In the genomic region with DNA sequence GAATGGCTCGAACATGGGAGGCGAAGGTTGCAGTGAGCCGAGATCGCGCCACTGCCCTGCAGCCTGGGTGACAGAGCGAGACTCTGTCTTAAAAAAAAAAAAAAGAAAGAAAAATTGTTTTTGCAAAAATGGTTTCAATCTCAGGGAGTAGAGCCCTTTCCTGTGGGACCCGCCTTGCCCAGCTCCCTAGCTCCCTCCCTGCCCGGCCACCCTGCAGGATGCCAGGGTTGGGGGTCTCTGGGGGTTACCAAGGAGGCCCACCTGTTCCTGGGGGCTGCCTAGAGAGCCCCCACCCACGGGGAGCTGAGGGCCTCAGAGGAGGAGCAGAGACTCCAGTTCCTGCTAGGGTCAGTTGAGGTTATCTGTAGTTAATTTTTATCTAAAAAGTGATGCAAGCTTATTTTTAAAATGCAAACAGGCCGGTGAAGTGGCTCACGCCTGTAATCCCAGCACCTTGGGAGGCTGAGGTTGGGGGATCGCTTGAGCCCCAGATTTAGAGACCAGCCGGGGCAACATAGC, we compare ENCODE assay signal across 13 cellular contexts. TPM values are rescaled to one million over a fixed set of nuclear protein-coding genes. Genes with fewer than 3 reads are reported as not detected.
DNase-seq lines count a peak whose midpoint lies in the region; ATAC-seq and TF ChIP-seq lines count a peak whose summit lies in the region.
"Had no signal": no experiment of that assay in that cellular context is flagged by ENCODE, and none has a peak within 500 bp of the region (broad histone marks: within the 10 kb centered on the region; RNA-seq: fewer than 3 reads in every experiment).

No MANE protein-coding gene starts in this region.

- no peaks in the 10 kb centered on the region for H3K4me1 ChIP-seq in colonic mucosa
- H3K4me1 ChIP-seq: uterus had no signal

- peak overlapping the region; percentile 97 for H3K27ac Mint-ChIP-seq in type B pancreatic cell
- H3K27ac Mint-ChIP-seq: activated CD4-positive, alpha-beta memory T cell treated with anti-CD3 and anti-CD28 coated beads, Interleukin-2, amount 10 ng/mL, durations not matched to agents 7 days and 5 days had no signal

- no peak overlapping the region for H3K9ac ChIP-seq in colonic mucosa (ENCODE audit: low read depth in 2 of 2, low read length in 2 of 2)

- no peak overlapping the region for H3K27ac ChIP-seq in colonic mucosa
- H3K27ac ChIP-seq: uterus had no signal

- TF ChIP-seq CTCF in colonic mucosa (IDR thresholded peaks at IDR 0.05) (no peak), type B pancreatic cell (conservative IDR thresholded peaks at IDR 0.05) (no peak)

- no peaks in the 10 kb centered on the region for H3K36me3 ChIP-seq in colonic mucosa
- H3K36me3 ChIP-seq: adrenal gland, uterus had no signal

- intact Hi-C loops in colonic mucosa (cut with DNase I): no loop called here

- H3K27me3 ChIP-seq in colonic mucosa: no peaks in the 10 kb centered on the region
- H3K27me3 ChIP-seq: adrenal gland, uterus had no signal

- H3K36me3 Mint-ChIP-seq in type B pancreatic cell: no peaks in the 10 kb centered on the region

- H3K4me3 ChIP-seq in colonic mucosa: no peak overlapping the region
- H3K4me3 ChIP-seq: adrenal gland, uterus had no signal

- no peaks in the 10 kb centered on the region for H3K9me3 ChIP-seq in colonic mucosa
- H3K9me3 ChIP-seq: adrenal gland, uterus had no signal

- no peaks in the 10 kb centered on the region for H3K9me3 Mint-ChIP-seq in type B pancreatic cell
- H3K9me3 Mint-ChIP-seq: activated CD4-positive, alpha-beta memory T cell treated with anti-CD3 and anti-CD28 coated beads, Interleukin-2, amount 10 ng/mL, durations not matched to agents 7 days and 5 days had no signal

- peak overlapping the region; percentile 81 for H3K4me3 Mint-ChIP-seq in type B pancreatic cell
- H3K4me3 Mint-ChIP-seq: activated CD4-positive, alpha-beta memory T cell treated with anti-CD3 and anti-CD28 coated beads, Interleukin-2, amount 10 ng/mL, durations not matched to agents 7 days and 5 days had no signal

- peak; percentile 86 for ATAC-seq in HG03097 (IDR thresholded peaks at IDR 0.05; ENCODE audit: low FRiP score, unreplicated experiment)
- ATAC-seq in GM19023 (IDR thresholded peaks at IDR 0.05; ENCODE audit: unreplicated experiment): no peak

- H3K27me3 Mint-ChIP-seq in type B pancreatic cell: no peaks in the 10 kb centered on the region
- H3K27me3 Mint-ChIP-seq: activated CD4-positive, alpha-beta memory T cell treated with anti-CD3 and anti-CD28 coated beads, Interleukin-2, amount 10 ng/mL, durations not matched to agents 7 days and 5 days had no signal

- H3K4me1 Mint-ChIP-seq in type B pancreatic cell (ENCODE audit: unreplicated experiment): peaks cover 18% of the 10 kb centered on the region
- H3K4me1 Mint-ChIP-seq: activated CD4-positive, alpha-beta memory T cell treated with anti-CD3 and anti-CD28 coated beads, Interleukin-2, amount 10 ng/mL, durations not matched to agents 7 days and 5 days had no signal

- DNase-seq in activated effector memory CD4-positive, alpha-beta T cell treated with anti-CD3 and anti-CD28 coated beads, Interleukin-2, amount 50 U/mL, for 16 hours: peak; percentile 45
- no peak for DNase-seq in activated effector memory CD4-positive, alpha-beta T cell treated with Interleukin-2 at 50 U/mL for 16 hours
- DNase-seq in colonic mucosa (peak; percentile 17), type B pancreatic cell (ENCODE audit: extremely low spot score, unreplicated experiment) (peak; percentile 58), nucleus accumbens (lab: John Stamatoyannopoulos, UW) (no peak), GDM1 (lab: John Stamatoyannopoulos, UW) (no peak)
- DNase-seq: activated CD4-positive, alpha-beta memory T cell treated with anti-CD3 and anti-CD28 coated beads, Interleukin-2, amount 10 ng/mL, durations not matched to agents 7 days and 5 days; adrenal gland; midbrain; NCI-H82; uterus had no signal

RNA-seq across cellular contexts. Expression of gene PLCXD1, which starts 18.7 kb away (rescaled TPM):
- total RNA-seq in colonic mucosa (10 to 100 TPM; 11.0 to 23.8 TPM), type B pancreatic cell (ENCODE audit: low replicate concordance) (47.5 and 54.8 TPM in 2 replicates)

RNA-seq across cellular contexts. Expression of gene GTPBP6, which starts 56.1 kb away (rescaled TPM):
- total RNA-seq in colonic mucosa (10 to 100 TPM; 44.4 to 81.1 TPM), type B pancreatic cell (ENCODE audit: low replicate concordance) (45.7 and 53.5 TPM in 2 replicates)

Comparison
In these comparisons a context has a peak if more than half of its experiments do, and no peak if none do; other contexts are left out.
1. DNase-seq: peak in activated effector memory CD4-positive, alpha-beta T cell treated with anti-CD3 and anti-CD28 coated beads, Interleukin-2, amount 50 U/mL, for 16 hours (single experiment), colonic mucosa (single experiment) and type B pancreatic cell (single experiment); none in activated effector memory CD4-positive, alpha-beta T cell treated with Interleukin-2 at 50 U/mL for 16 hours (single experiment), nucleus accumbens (0 of 56) and GDM1 (single experiment).